29 cellular contexts compared by ENCODE assay signal in genomic region chr16:84716740-84717139, GRCh38.
"Had no signal": no experiment of that assay in that cellular context is flagged by ENCODE, and none has a peak within 500 bp of the region (broad histone marks: within the 10 kb centered on the region; RNA-seq: fewer than 3 reads in every experiment).

No MANE protein-coding gene starts in this region.

- FAIRE-seq: colon, endothelial cell of umbilical vein, frontal cortex had no signal

- H3K9me3 ChIP-seq: esophagus muscularis mucosa, sigmoid colon, transverse colon, uterus had no signal

- ATAC-seq: activated CD8-positive, alpha-beta memory T cell treated with anti-CD3 and anti-CD28 coated beads, Interleukin-2, amount 10 ng/mL, durations not matched to agents 7 days and 5 days; activated CD8-positive, alpha-beta T cell treated with anti-CD3 and anti-CD28 coated beads for 36 hours; stimulated activated naive B cell treated with anti-CD40 and anti-IgM and Interleukin-4, amounts not matched to agents 10 μg/mL and 1 μg/mL and 100 μg/mL, for 72 hours had no signal

- H3K27me3 Mint-ChIP-seq: activated CD4-positive, alpha-beta T cell treated with anti-CD3 and anti-CD28 coated beads, Interleukin-2, amount 10 ng/mL, durations not matched to agents 7 days and 5 days; activated CD8-positive, alpha-beta memory T cell treated with anti-CD3 and anti-CD28 coated beads, Interleukin-2, amount 10 ng/mL, durations not matched to agents 7 days and 5 days; activated CD8-positive, alpha-beta T cell treated with anti-CD3 and anti-CD28 coated beads for 36 hours; brain; central memory CD8-positive, alpha-beta T cell; stimulated activated naive B cell treated with anti-CD40 and anti-IgM and Interleukin-4, amounts not matched to agents 10 μg/mL and 1 μg/mL and 100 μg/mL, for 72 hours had no signal

- H3K4me3 Mint-ChIP-seq: activated CD4-positive, alpha-beta T cell treated with anti-CD3 and anti-CD28 coated beads, Interleukin-2, amount 10 ng/mL, durations not matched to agents 7 days and 5 days; activated CD8-positive, alpha-beta memory T cell treated with anti-CD3 and anti-CD28 coated beads, Interleukin-2, amount 10 ng/mL, durations not matched to agents 7 days and 5 days; activated CD8-positive, alpha-beta T cell treated with anti-CD3 and anti-CD28 coated beads for 36 hours; brain; central memory CD8-positive, alpha-beta T cell; nephron; stimulated activated naive B cell treated with anti-CD40 and anti-IgM and Interleukin-4, amounts not matched to agents 10 μg/mL and 1 μg/mL and 100 μg/mL, for 72 hours had no signal

- H3K4me1 ChIP-seq: uterus had no signal

- DNase-seq: activated CD4-positive, alpha-beta T cell treated with anti-CD3 and anti-CD28 coated beads, Interleukin-2, amount 10 ng/mL, durations not matched to agents 7 days and 5 days; activated CD4-positive, CD25-positive, alpha-beta regulatory T cell treated with anti-CD3 and anti-CD28 coated beads, Interleukin-2, amount 50 U/mL, for 72 hours; activated CD8-positive, alpha-beta memory T cell treated with anti-CD3 and anti-CD28 coated beads, Interleukin-2, amount 10 ng/mL, durations not matched to agents 7 days and 5 days; activated CD8-positive, alpha-beta T cell treated with anti-CD3 and anti-CD28 coated beads for 36 hours; activated effector memory CD4-positive, alpha-beta T cell treated with anti-CD3 and anti-CD28 coated beads, Interleukin-2, amount 50 U/mL, for 16 hours; activated naive CD4-positive, alpha-beta T cell treated with anti-CD3 and anti-CD28 coated beads, Interleukin-2, amount 50 U/mL, for 16 hours; activated T-cell treated with anti-CD3 and anti-CD28 coated beads for 4 hours; aorta; effector memory CD4-positive, alpha-beta T cell; glutamatergic neuron; hippocampal formation; kidney glomerular epithelial cell; nucleus accumbens; sigmoid colon; stimulated activated CD4-positive, alpha-beta T cell treated with anti-CD3 and anti-CD28 coated beads, Interleukin-15, amount 100 ng/mL, for 24 hours; stimulated activated CD8-positive, alpha-beta memory T cell treated with anti-CD3 and anti-CD28 coated beads, Interleukin-4, amount 100 ng/mL, for 48 hours; stimulated activated naive B cell treated with anti-CD40 and anti-IgM and Interleukin-4, amounts not matched to agents 10 μg/mL and 1 μg/mL and 100 μg/mL, for 72 hours; transverse colon; uterus had no signal

- H3K9me3 Mint-ChIP-seq: activated CD4-positive, alpha-beta T cell treated with anti-CD3 and anti-CD28 coated beads, Interleukin-2, amount 10 ng/mL, durations not matched to agents 7 days and 5 days; activated CD8-positive, alpha-beta T cell treated with anti-CD3 and anti-CD28 coated beads for 36 hours; brain; central memory CD8-positive, alpha-beta T cell; nephron; stimulated activated naive B cell treated with anti-CD40 and anti-IgM and Interleukin-4, amounts not matched to agents 10 μg/mL and 1 μg/mL and 100 μg/mL, for 72 hours had no signal

- H3K4me2 ChIP-seq: smooth muscle cell had no signal

- H3K27ac Mint-ChIP-seq: activated CD4-positive, alpha-beta T cell treated with anti-CD3 and anti-CD28 coated beads, Interleukin-2, amount 10 ng/mL, durations not matched to agents 7 days and 5 days; activated CD8-positive, alpha-beta memory T cell treated with anti-CD3 and anti-CD28 coated beads, Interleukin-2, amount 10 ng/mL, durations not matched to agents 7 days and 5 days; activated CD8-positive, alpha-beta T cell treated with anti-CD3 and anti-CD28 coated beads for 36 hours; brain; stimulated activated naive B cell treated with anti-CD40 and anti-IgM and Interleukin-4, amounts not matched to agents 10 μg/mL and 1 μg/mL and 100 μg/mL, for 72 hours had no signal

- H3K27ac ChIP-seq: esophagus muscularis mucosa, parathyroid adenoma, sigmoid colon, transverse colon, uterus, VCaP had no signal

- H3K4me3 ChIP-seq: esophagus muscularis mucosa, sigmoid colon, smooth muscle cell, transverse colon, uterus had no signal
